In the genomic region with DNA sequence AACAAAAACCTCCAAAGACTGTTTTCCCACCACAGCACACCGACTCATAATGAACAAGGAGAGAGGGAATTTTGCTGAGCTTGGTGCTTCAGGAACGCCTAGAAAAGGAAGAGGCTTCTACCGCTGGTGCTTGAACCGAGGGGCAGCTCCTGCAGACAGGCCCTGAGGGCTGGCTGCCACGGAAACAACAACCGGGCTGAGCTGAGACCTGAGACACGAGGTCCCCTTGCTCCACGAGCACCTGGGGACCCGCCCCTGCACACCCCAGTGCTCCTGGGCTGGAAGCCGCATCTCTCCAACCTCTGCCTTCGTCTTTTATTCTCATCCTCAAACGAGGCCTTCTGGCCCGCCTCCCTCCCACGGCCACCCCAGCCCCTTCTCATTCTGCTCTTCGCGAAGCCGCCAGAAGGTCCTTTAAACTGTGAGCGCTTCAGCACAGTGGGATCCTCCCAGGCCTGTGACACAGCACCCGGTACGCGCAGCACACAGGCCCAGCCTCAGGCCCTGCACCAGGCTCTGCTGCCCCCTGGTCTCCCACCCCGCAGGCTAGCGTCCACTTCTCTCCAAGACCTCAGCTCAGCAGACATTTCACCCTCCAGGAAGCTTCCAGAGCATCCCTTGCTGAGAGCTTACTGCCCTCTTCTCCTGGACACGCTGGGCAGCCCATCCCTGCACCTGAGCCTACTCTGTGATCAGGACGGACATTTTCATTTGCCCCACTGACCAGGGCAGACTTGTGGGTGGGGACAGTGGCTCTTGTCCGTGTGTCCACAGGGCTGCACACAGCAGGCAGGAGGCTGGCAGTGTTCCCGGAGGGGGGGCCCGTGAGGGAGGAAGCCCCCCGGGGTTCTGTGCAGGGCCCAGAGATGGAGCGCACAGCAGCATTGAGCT, we compare ENCODE assay signal across 11 cellular contexts.
A peak's percentile ranks its signal among the peaks of the same experiment; 100 is the strongest.
DNase-seq lines count a peak whose midpoint lies in the region; ATAC-seq and TF ChIP-seq lines count a peak whose summit lies in the region.
"Had no signal": no experiment of that assay in that cellular context is flagged by ENCODE, and none has a peak within 500 bp of the region (broad histone marks: within the 10 kb centered on the region; RNA-seq: fewer than 3 reads in every experiment).

No MANE protein-coding gene starts in this region.

- H2AFZ ChIP-seq in mesenchymal stem cell (ENCODE audit: low read depth, low read length): no peak overlapping the region

- WGBS in mesenchymal stem cell: 79% methylated on average over 30 of the region's 30 CpGs

- H3K18ac ChIP-seq in mesenchymal stem cell (ENCODE audit: low read depth in 1 of 2, low read length in 2 of 2): no peak overlapping the region

- peak overlapping the region in 1 of 2 experiments; percentile 4 for H2BK12ac ChIP-seq in mesenchymal stem cell (ENCODE audit: low read length in 2 of 2)

- peak overlapping the region; percentile 16 for H2AK5ac ChIP-seq in mesenchymal stem cell (ENCODE audit: low read length, severe bottlenecking)

- no peaks in the 10 kb centered on the region; the same call in 1 of the 2 replicates for H3K9me3 Mint-ChIP-seq in HFFc6
- no peaks in the 10 kb centered on the region for H3K9me3 Mint-ChIP-seq in WTC11
- no peaks in the 10 kb centered on the region for H3K9me3 Mint-ChIP-seq in naive thymus-derived CD8-positive, alpha-beta T cell
- H3K9me3 Mint-ChIP-seq: activated T-cell treated with anti-CD3 and anti-CD28 coated beads, Interleukin-2, amount 50 U/mL, for 4 hours had no signal

- H3K4me3 Mint-ChIP-seq in HFFc6 (peak overlapping the region; percentile 38), WTC11 (no peak overlapping the region)
- no peak overlapping the region for H3K4me3 Mint-ChIP-seq in naive thymus-derived CD8-positive, alpha-beta T cell
- H3K4me3 Mint-ChIP-seq: activated T-cell treated with anti-CD3 and anti-CD28 coated beads, Interleukin-2, amount 50 U/mL, for 4 hours had no signal

- H3K4me1 ChIP-seq in mesenchymal stem cell (ENCODE audit: control insufficient read depth, insufficient read depth, low read depth, low read length) (peaks cover 35% of the 10 kb centered on the region), vagina (peaks cover 17% of the 10 kb centered on the region)

- H2BK120ac ChIP-seq in mesenchymal stem cell (ENCODE audit: low read depth, low read length): no peak overlapping the region

- no peaks in the 10 kb centered on the region; the same call in 1 of the 2 replicates for H3K9me3 ChIP-seq in AG04450 (ENCODE audit: control insufficient read depth, insufficient read depth, low read length)
- no peaks in the 10 kb centered on the region for H3K9me3 ChIP-seq in mesenchymal stem cell (ENCODE audit: control insufficient read depth, low read length)
- H3K9me3 ChIP-seq in vagina: no peaks in the 10 kb centered on the region

- H3K79me1 ChIP-seq in mesenchymal stem cell (replicated peaks; ENCODE audit: low read length, poor library complexity, severe bottlenecking): no peaks in the 10 kb centered on the region

- H4K8ac ChIP-seq in mesenchymal stem cell (ENCODE audit: low read length): no peak overlapping the region

- H2BK5ac ChIP-seq in mesenchymal stem cell (ENCODE audit: low read depth, low read length, poor library complexity, severe bottlenecking): no peak overlapping the region

- H3K36me3 Mint-ChIP-seq in HFFc6 (ENCODE audit: low read depth) (peaks cover 7% of the 10 kb centered on the region; the same call in 1 of the 2 replicates), WTC11 (no peaks in the 10 kb centered on the region; the same call in 1 of the 2 replicates)
- no peaks in the 10 kb centered on the region for H3K36me3 Mint-ChIP-seq in naive thymus-derived CD8-positive, alpha-beta T cell

- TF ChIP-seq POLR2A in vagina (IDR thresholded peaks at IDR 0.05): no peak
- no peak for TF ChIP-seq POLR2A in erythroblast (IDR thresholded peaks at IDR 0.05; ENCODE audit: low read length)

- H3K36me3 ChIP-seq in mesenchymal stem cell (ENCODE audit: control insufficient read depth in 1 of 2, insufficient read depth in 2 of 2, low read depth in 1 of 2, low read length in 2 of 2) (peaks cover 0 to 5% of the 10 kb centered on the region in 2 experiments), vagina (no peaks in the 10 kb centered on the region)

- H3K27me3 Mint-ChIP-seq in HFFc6 (ENCODE audit: insufficient read depth) (peaks cover 17% of the 10 kb centered on the region), WTC11 (ENCODE audit: low read depth) (no peaks in the 10 kb centered on the region)
- H3K27me3 Mint-ChIP-seq in naive thymus-derived CD8-positive, alpha-beta T cell: peaks cover 11 to 25% (median 19%) of the 10 kb centered on the region in 5 donors

- H3K4ac ChIP-seq in mesenchymal stem cell (ENCODE audit: low read depth in 1 of 2, low read length in 2 of 2): no peak overlapping the region

- H3K14ac ChIP-seq in mesenchymal stem cell (ENCODE audit: low read length in 2 of 2): no peak overlapping the region

- POLR2A ChIA-PET in AG04450 (lab: Yijun Ruan, JAX): interaction anchor here (0.7 kb wide), 2 partner anchors 12 to 164 kb away, joined by 3 to 5 read pairs; no protein-coding TSS in a partner anchor
- POLR2A ChIA-PET in WTC11 (lab: Charles Lee): no interaction called here
- POLR2A ChIA-PET in naive thymus-derived CD8-positive, alpha-beta T cell (lab: Charles Lee): no interaction called here

- H3K4me1 Mint-ChIP-seq in HFFc6 (ENCODE audit: low read depth) (peaks cover 5% of the 10 kb centered on the region; the same call in 1 of the 2 replicates), WTC11 (peaks cover 30% of the 10 kb centered on the region)
- H3K4me1 Mint-ChIP-seq in naive thymus-derived CD8-positive, alpha-beta T cell: peaks cover 0 to 2% (median under 1%) of the 10 kb centered on the region in 4 donors

- H3K4me2 ChIP-seq in mesenchymal stem cell (ENCODE audit: low read length, poor library complexity, severe bottlenecking): no peak overlapping the region

- H3K23ac ChIP-seq in mesenchymal stem cell (ENCODE audit: low read length in 2 of 2): no peak overlapping the region

- H3K27ac Mint-ChIP-seq in HFFc6 (peak overlapping the region; percentile 59), WTC11 (peak overlapping the region; percentile 87)
- peak overlapping the region in 2 of 10 donors; percentile 20 to 29 for H3K27ac Mint-ChIP-seq in naive thymus-derived CD8-positive, alpha-beta T cell

- H3K27me3 ChIP-seq in AG04450 (ENCODE audit: control insufficient read depth, insufficient read depth, low read length): no peaks in the 10 kb centered on the region
- H3K27me3 ChIP-seq in mesenchymal stem cell (ENCODE audit: control insufficient read depth in 1 of 2, insufficient read depth in 1 of 2, low read length in 2 of 2): peaks cover 0 to 50% of the 10 kb centered on the region in 2 experiments
- H3K27me3 ChIP-seq in vagina: no peaks in the 10 kb centered on the region

- no peak for TF ChIP-seq CTCF in AG04450 (IDR thresholded peaks at IDR 0.05; ENCODE audit: low read depth, low read length)
- TF ChIP-seq CTCF in HFFc6 (IDR thresholded peaks at IDR 0.05): no peak
- TF ChIP-seq CTCF in WTC11 (IDR thresholded peaks at IDR 0.05): no peak
- TF ChIP-seq CTCF in vagina (IDR thresholded peaks at IDR 0.05): no peak

- CTCF ChIA-PET in AG04450 (lab: Charles Lee) (interaction anchor here (3.9 kb wide), 1 partner anchor 157 kb away, joined by 22 read pairs; no protein-coding TSS in a partner anchor), WTC11 (lab: Charles Lee) (interaction anchor here (1.2 to 1.4 kb wide), 3 partner anchors 156 to 223 kb away, joined by 3 to 6 read pairs (median 4); no protein-coding TSS in a partner anchor)

- no peak overlapping the region for H2BK15ac ChIP-seq in mesenchymal stem cell (ENCODE audit: low read depth, poor library complexity, severe bottlenecking)

- DNase-seq in AG04450 (ENCODE audit: low read depth, low spot score) (no peak), HFFc6 (no peak), WTC11 (ENCODE audit: low spot score) (no peak), mesenchymal stem cell (no peak), NCI-H226 (no peak), vagina (ENCODE audit: extremely low spot score in 2 of 2) (no peak), erythroblast (lab: John Stamatoyannopoulos, UW) (no peak)
- no peak for DNase-seq in naive thymus-derived CD8-positive, alpha-beta T cell
- DNase-seq: activated T-cell treated with anti-CD3 and anti-CD28 coated beads, Interleukin-2, amount 50 U/mL, for 4 hours; AML-193; stimulated activated naive CD8-positive, alpha-beta T cell treated with anti-CD3 and anti-CD28 coated beads, Interleukin-15, Interleukin-2, amounts not matched to agents 100 U/mL and 50 U/mL, for 24 hours had no signal

- no peak overlapping the region for H3K9ac ChIP-seq in mesenchymal stem cell (ENCODE audit: low read length)

- no peak overlapping the region for H3K4me3 ChIP-seq in AG04450 (ENCODE audit: low read depth, low read length)
- no peak overlapping the region for H3K4me3 ChIP-seq in mesenchymal stem cell (ENCODE audit: insufficient read depth in 1 of 2, low read depth in 1 of 2, low read length in 2 of 2)
- no peak overlapping the region for H3K4me3 ChIP-seq in vagina

- H3K27ac ChIP-seq in AG04450 (ENCODE audit: low read depth, low read length): peak overlapping the region; percentile 70
- peak overlapping the region; percentile 50 for H3K27ac ChIP-seq in mesenchymal stem cell (ENCODE audit: low read length, poor library complexity, severe bottlenecking)
- no peak overlapping the region for H3K27ac ChIP-seq in vagina

- no peak for ATAC-seq in WTC11
- no peak for ATAC-seq in naive thymus-derived CD8-positive, alpha-beta T cell

- H4K91ac ChIP-seq in mesenchymal stem cell (ENCODE audit: low read length): no peak overlapping the region

- intact Hi-C loops in vagina (cut with DNase I): loop anchor here (5.0 kb wide), 1 partner anchor 153 kb away; no protein-coding TSS in a partner anchor

TF ChIP-seq in WTC11, 78 proteins besides CTCF, POLR2A, EP300 and RAD21 (continues in another document):
- TF ChIP-seq RORB (CRISPR knock-in tag; IDR thresholded peaks at IDR 0.05): no peak
